Comparison of ENCODE assay signal across 1 cellular context in the genomic region with DNA sequence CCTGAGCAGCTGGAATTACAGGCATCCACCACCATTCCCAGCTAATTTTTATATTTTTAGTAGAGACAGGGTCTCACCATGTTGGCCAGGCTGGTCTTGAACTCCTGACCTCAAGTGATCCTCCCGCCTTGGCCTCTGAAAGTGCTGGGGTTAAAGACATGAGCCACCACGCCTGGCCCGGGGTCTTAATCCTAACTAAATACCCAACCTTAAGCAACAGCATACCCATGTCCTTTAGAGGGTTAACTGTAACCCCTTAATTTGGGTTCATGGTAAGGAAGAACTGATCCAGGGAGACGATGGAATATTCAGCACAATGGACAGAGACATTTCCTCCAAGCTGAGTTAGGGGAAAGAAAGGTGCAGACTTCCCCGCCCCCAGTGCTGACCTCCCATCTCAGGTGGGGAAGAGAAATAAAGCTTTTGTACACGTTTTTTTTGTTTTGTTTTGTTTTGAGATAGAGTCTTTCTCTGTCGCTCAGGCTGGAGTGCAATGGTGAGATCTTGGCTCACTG.
TF ChIP-seq lines count a peak whose summit lies in the region.

No MANE protein-coding gene starts in this region.

TF ChIP-seq in PFSK-1, 5 proteins besides CTCF, POLR2A, EP300 and RAD21:
- TF ChIP-seq REST (IDR thresholded peaks at IDR 0.05; ENCODE audit: insufficient read depth in 1 of 2, low read depth in 2 of 2, low read length in 2 of 2) (peak; percentile 84 to 94), POLR2AphosphoS5 (IDR thresholded peaks at IDR 0.05; ENCODE audit: low read depth, low read length) (no peak), FOXP2 (optimal IDR thresholded peaks at IDR 0.05; ENCODE audit: borderline replicate concordance, extremely low read depth, extremely low read length, insufficient read depth) (no peak), SIN3A (IDR thresholded peaks at IDR 0.05; ENCODE audit: borderline replicate concordance, insufficient read depth, low read length) (no peak)
